Comparison of ENCODE assay signal across 18 cellular contexts in genomic region chr5:132376694-132377641, GRCh38. TPM values are rescaled to one million over a fixed set of nuclear protein-coding genes. Genes with fewer than 3 reads are reported as not detected.
DNase-seq lines count a peak whose midpoint lies in the region; ATAC-seq, FAIRE-seq and TF ChIP-seq lines count a peak whose summit lies in the region.
"Had no signal": no experiment of that assay in that cellular context is flagged by ENCODE, and none has a peak within 500 bp of the region (broad histone marks: within the 10 kb centered on the region; RNA-seq: fewer than 3 reads in every experiment).

No MANE protein-coding gene starts in this region.

- peak overlapping the region; percentile 23 to 60 (median 51) for H3K27ac ChIP-seq in esophagus muscularis mucosa (replicated peaks in 1 of 4)
- H3K27ac ChIP-seq in skeletal muscle tissue (ENCODE audit: low read depth, low read length), result peak overlapping the region; percentile 9
- H3K27ac ChIP-seq: body of pancreas had no signal

- H3K27me3 ChIP-seq in esophagus muscularis mucosa, result no peaks in the 10 kb centered on the region
- H3K27me3 ChIP-seq in skeletal muscle tissue (ENCODE audit: control insufficient read depth in 3 of 3, insufficient read depth in 3 of 3, low read length in 3 of 3), result no peaks in the 10 kb centered on the region
- H3K27me3 ChIP-seq: body of pancreas had no signal

- H3K4me3 ChIP-seq in esophagus muscularis mucosa (peak overlapping the region in 2 of 4 donors; percentile 7 to 26), skeletal muscle tissue (ENCODE audit: low read length in 3 of 3) (peak overlapping the region; percentile 6 to 61 (median 45))
- H3K4me3 ChIP-seq: body of pancreas, HAP-1 had no signal

- WGBS in esophagus muscularis mucosa, result 77% methylated on average over 7 of the region's 16 CpGs

- TF ChIP-seq POLR2A in esophagus muscularis mucosa (IDR thresholded peaks at IDR 0.05; ENCODE audit: low read depth) (no peak), GM12892 (IDR thresholded peaks at IDR 0.05; ENCODE audit: low read depth, low read length) (no peak)

- no peak for FAIRE-seq in GM12892 (lab: Jason Lieb, UNC)

- intact Hi-C loops in esophagus muscularis mucosa (cut with DNase I), result no loop called here

- no peaks in the 10 kb centered on the region for H3K9me3 ChIP-seq in esophagus muscularis mucosa
- no peaks in the 10 kb centered on the region for H3K9me3 ChIP-seq in skeletal muscle tissue (ENCODE audit: control insufficient read depth in 3 of 3, low read length in 3 of 3)
- H3K9me3 ChIP-seq: body of pancreas, HAP-1, SK-N-SH had no signal

- no peak for TF ChIP-seq CTCF in esophagus muscularis mucosa (IDR thresholded peaks at IDR 0.05)

- H3K36me3 ChIP-seq in esophagus muscularis mucosa, result peaks cover 0 to 36% (median 15%) of the 10 kb centered on the region in 4 donors
- H3K36me3 ChIP-seq in skeletal muscle tissue (ENCODE audit: control insufficient read depth in 3 of 3, insufficient read depth in 3 of 3, low read length in 3 of 3), result peaks cover 1 to 19% (median 14%) of the 10 kb centered on the region in 3 donors
- H3K36me3 ChIP-seq: HAP-1 had no signal

- ATAC-seq in GM18498 (IDR thresholded peaks at IDR 0.05; ENCODE audit: unreplicated experiment), result no peak
- ATAC-seq: activated CD4-positive, alpha-beta T cell treated with anti-CD3 and anti-CD28 coated beads for 36 hours; body of pancreas; Panc1 had no signal

- peak overlapping the region in 2 of 3 donors; percentile 54 to 71 for H3K9ac ChIP-seq in skeletal muscle tissue (ENCODE audit: low read depth in 1 of 3, low read length in 3 of 3)
- H3K9ac ChIP-seq: SK-N-SH had no signal

- H3K4me1 ChIP-seq in esophagus muscularis mucosa (peaks cover 17 to 32% (median 22%) of the 10 kb centered on the region in 4 donors), skeletal muscle tissue (ENCODE audit: control insufficient read depth in 3 of 3, insufficient read depth in 3 of 3, low read length in 3 of 3) (peaks cover 25 to 62% (median 52%) of the 10 kb centered on the region in 3 donors)

- TF ChIP-seq EP300 in esophagus muscularis mucosa (IDR thresholded peaks at IDR 0.05), result no peak

- peak in 41 of 56 donors; percentile 8 to 84 (median 52) for DNase-seq in amygdala (lab: John Stamatoyannopoulos, UW)
- DNase-seq in esophagus muscularis mucosa (ENCODE audit: extremely low spot score), result no peak
- peak; percentile 41 for DNase-seq in islet precursor cell
- no peak for DNase-seq in activated gamma-delta T cell (lab: John Stamatoyannopoulos, UW)
- DNase-seq in GM12892 (ENCODE audit: insufficient read length), result no peak
- no peak for DNase-seq in activated naive CD4-positive, alpha-beta T cell treated with Interleukin-2 at 50 U/mL for 16 hours
- DNase-seq: activated CD4-positive, alpha-beta T cell treated with anti-CD3 and anti-CD28 coated beads for 36 hours; activated naive CD4-positive, alpha-beta T cell treated with anti-CD3 and anti-CD28 coated beads for 36 hours; body of pancreas; effector CD8-positive, alpha-beta T cell; naive B cell; NCI-H1092 treated with DMSO at 0.1 percent for 48 hours; NCI-H774; SK-N-SH had no signal

RNA-seq across cellular contexts. Expression of gene SLC22A5, which starts 7.5 kb away (rescaled TPM):
- 1 to 10 TPM; 6.2 to 8.8 (median 7.5) TPM for total RNA-seq in esophagus muscularis mucosa
- 2.1 TPM for total RNA-seq in skeletal muscle tissue
- polyA plus RNA-seq in GM12892 (2012; ENCODE audit: missing spikeins), result 1.5 TPM

Comparison
In these comparisons a context has a peak if more than half of its experiments do, and no peak if none do; other contexts are left out.
1. DNase-seq: peak in amygdala (41 of 56) and islet precursor cell (single experiment); none in esophagus muscularis mucosa (single experiment), activated gamma-delta T cell (single experiment), GM12892 (single experiment) and activated naive CD4-positive, alpha-beta T cell treated with Interleukin-2 at 50 U/mL for 16 hours (single experiment).